Comparison of ENCODE assay signal across 9 cellular contexts in the genomic region with DNA sequence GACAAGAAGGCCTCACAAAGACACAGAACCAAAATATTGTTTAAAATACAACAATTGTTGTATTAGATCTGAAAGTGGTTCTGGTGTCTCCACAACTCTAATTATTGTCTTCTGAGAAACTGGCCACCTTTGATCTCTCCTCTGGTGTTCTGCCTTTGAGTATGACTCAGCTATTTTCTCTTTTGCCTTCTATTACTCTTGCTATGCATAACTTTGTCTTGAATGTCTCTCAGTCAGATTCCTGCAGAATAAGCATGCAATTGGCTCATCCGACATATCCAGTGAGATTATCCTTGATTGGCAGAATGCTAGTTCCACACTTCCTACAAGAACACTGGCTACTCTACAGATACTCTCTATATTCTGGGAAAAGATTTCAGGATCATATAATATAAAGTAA. TPM values are rescaled to one million over a fixed set of nuclear protein-coding genes. Genes with fewer than 3 reads are reported as not detected.
DNase-seq lines count a peak whose midpoint lies in the region; ATAC-seq and TF ChIP-seq lines count a peak whose summit lies in the region.
"Had no signal": no experiment of that assay in that cellular context is flagged by ENCODE, and none has a peak within 500 bp of the region (broad histone marks: within the 10 kb centered on the region; RNA-seq: fewer than 3 reads in every experiment).

No MANE protein-coding gene starts in this region.

- in situ Hi-C loops in brain microvascular endothelial cell (cut with HindIII; ENCODE audit: low pct_ligation_motif_present, low sequenced_read_pairs): no loop called here

- intact Hi-C loops in sigmoid colon (cut with DNase I): no loop called here

- H3K4me3 ChIP-seq in brain microvascular endothelial cell (ENCODE audit: low read depth, low read length): no peak overlapping the region
- H3K4me3 ChIP-seq in sigmoid colon: no peak overlapping the region

- H3K36me3 ChIP-seq in brain microvascular endothelial cell (replicated peaks): no peaks in the 10 kb centered on the region
- H3K36me3 ChIP-seq in sigmoid colon: no peaks in the 10 kb centered on the region

- no peaks in the 10 kb centered on the region for H3K9me3 ChIP-seq in sigmoid colon

- DNase-seq in brain microvascular endothelial cell: peak; percentile 79
- no peak for DNase-seq in sigmoid colon
- DNase-seq in stimulated activated CD4-positive, alpha-beta T cell treated with anti-CD3 and anti-CD28 coated beads, Interleukin-2, amount 100 ng/mL, for 48 hours: no peak
- DNase-seq in NCI-H2196 treated with DMSO at 0.1 percent for 48 hours (lab: John Stamatoyannopoulos, UW; ENCODE audit: unreplicated experiment): no peak
- no peak for DNase-seq in HuH-7.5 (ENCODE audit: low spot score)
- no peak for DNase-seq in D341Med (ENCODE audit: low spot score)
- DNase-seq: NCI-H187 treated with DMSO at 0.1 percent for 48 hours had no signal

- no peak for TF ChIP-seq EP300 in sigmoid colon (IDR thresholded peaks at IDR 0.05)

- TF ChIP-seq POLR2A in sigmoid colon (IDR thresholded peaks at IDR 0.05): no peak

- peaks cover 0 to 8% (median 5%) of the 10 kb centered on the region in 4 donors for H3K4me1 ChIP-seq in sigmoid colon

- peak; percentile 73 for ATAC-seq in GM19035 (IDR thresholded peaks at IDR 0.05; ENCODE audit: unreplicated experiment)
- peak; percentile 93 for ATAC-seq in HG03442 (IDR thresholded peaks at IDR 0.05; ENCODE audit: unreplicated experiment)

- H3K27ac ChIP-seq in brain microvascular endothelial cell: peak overlapping the region; percentile 78
- H3K27ac ChIP-seq in sigmoid colon: peak overlapping the region; percentile 33 to 46 (median 40)

- WGBS in sigmoid colon, 2 donors: 63 to 68% methylated on average over 1 of the region's 1 CpG

- H3K27me3 ChIP-seq in brain microvascular endothelial cell (replicated peaks): no peaks in the 10 kb centered on the region
- no peaks in the 10 kb centered on the region for H3K27me3 ChIP-seq in sigmoid colon

- TF ChIP-seq CTCF in brain microvascular endothelial cell (IDR thresholded peaks at IDR 0.05; ENCODE audit: low read depth, low read length, missing control alignments) (no peak), sigmoid colon (IDR thresholded peaks at IDR 0.05) (no peak)

RNA-seq across cellular contexts. Expression of a gene that starts 14.3 kb away (rescaled TPM):
- 10 to 100 TPM; 66.5 to 79.5 (median 71.2) TPM for total RNA-seq in sigmoid colon
- 1 to 10 TPM; 2.3 to 4.5 (median 3.6) TPM for polyA plus RNA-seq in sigmoid colon
